In genomic region chr20:63215101-63216040, GRCh38 we compare ENCODE assay signal across 8 cellular contexts.
DNase-seq lines count a peak whose midpoint lies in the region; ATAC-seq and TF ChIP-seq lines count a peak whose summit lies in the region.

No MANE protein-coding gene starts in this region.

- H3K9me3 Mint-ChIP-seq in activated naive CD8-positive, alpha-beta T cell (ENCODE audit: low read depth) = no peaks in the 10 kb centered on the region

- peaks cover 46% of the 10 kb centered on the region for H3K4me1 Mint-ChIP-seq in activated naive CD8-positive, alpha-beta T cell (ENCODE audit: low read depth)

- peaks cover 2% of the 10 kb centered on the region for H3K27me3 Mint-ChIP-seq in activated naive CD8-positive, alpha-beta T cell

- peak overlapping the region; percentile 95 for H3K4me3 Mint-ChIP-seq in activated naive CD8-positive, alpha-beta T cell

- H3K27ac Mint-ChIP-seq in activated naive CD8-positive, alpha-beta T cell = peak overlapping the region; percentile 90

- no peak for ATAC-seq in HG03457 (IDR thresholded peaks at IDR 0.05; ENCODE audit: unreplicated experiment)

- CTCF ChIA-PET in HEK293T (lab: Yijun Ruan, JAX) = interaction anchor here (0.7 to 1.7 kb wide), 7 partner anchors 9 to 781 kb away, joined by 3 to 6 read pairs (median 3); no protein-coding TSS in a partner anchor

- POLR2A ChIA-PET in HEK293T (lab: Yijun Ruan, JAX) = interaction anchor here (0.9 to 1.8 kb wide), 5 partner anchors 8 to 39 kb away, joined by 3 to 8 read pairs (median 5); no protein-coding TSS in a partner anchor

- DNase-seq in activated T-cell treated with anti-CD3 and anti-CD28 coated beads for 1 hour (ENCODE audit: low read depth) = peak; percentile 19
- no peak for DNase-seq in activated T-cell treated with anti-CD3 and anti-CD28 coated beads for 4 hours
- DNase-seq in HEK293T (ENCODE audit: extremely low spot score) = peak; percentile 71
- DNase-seq in NCI-H1105 treated with DMSO at 0.1 percent for 48 hours (lab: John Stamatoyannopoulos, UW) = peak; percentile 21
- DNase-seq in hepatic stellate cell (ENCODE audit: low spot score) = peak; percentile 87
- no peak for DNase-seq in skeletal muscle cell (ENCODE audit: low read depth)

- H3K36me3 Mint-ChIP-seq in activated naive CD8-positive, alpha-beta T cell = peaks cover 4% of the 10 kb centered on the region

- peak overlapping the region; percentile 81 for H3K4me3 ChIP-seq in skeletal muscle cell (ENCODE audit: low read depth, low read length)

TF ChIP-seq in HEK293T, 16 proteins besides CTCF, POLR2A, EP300 and RAD21:
- no peak for TF ChIP-seq SP1 (IDR thresholded peaks at IDR 0.05)
- 0 out of 2 replicates have a peak, but pooled peaks have one; percentile 38 for TF ChIP-seq FOXM1 (IDR thresholded peaks at IDR 0.05; ENCODE audit: borderline replicate concordance)

Comparison
In these comparisons a context has a peak if more than half of its experiments do, and no peak if none do; other contexts are left out.
1. DNase-seq: peak in activated T-cell treated with anti-CD3 and anti-CD28 coated beads for 1 hour (single experiment), HEK293T (single experiment), NCI-H1105 treated with DMSO at 0.1 percent for 48 hours (single experiment) and hepatic stellate cell (single experiment); none in activated T-cell treated with anti-CD3 and anti-CD28 coated beads for 4 hours (single experiment) and skeletal muscle cell (single experiment).